In genomic region chr13:103142091-103142594, GRCh38 we compare ENCODE assay signal across 26 cellular contexts.
A peak's percentile ranks its signal among the peaks of the same experiment; 100 is the strongest.
DNase-seq lines count a peak whose midpoint lies in the region; ATAC-seq, FAIRE-seq and TF ChIP-seq lines count a peak whose summit lies in the region.
"Had no signal": no experiment of that assay in that cellular context is flagged by ENCODE, and none has a peak within 500 bp of the region (broad histone marks: within the 10 kb centered on the region; RNA-seq: fewer than 3 reads in every experiment).

No MANE protein-coding gene starts in this region.

- H3K4me3 ChIP-seq in upper lobe of right lung: no peak overlapping the region
- H3K4me3 ChIP-seq: A549; BLaER1 treated with 17β-estradiol and CSF1 and Interleukin-3, amounts not matched to agents 10 nM and 100 nM; GM12878; GM23248 had no signal

- no peaks in the 10 kb centered on the region for H3K9me3 ChIP-seq in upper lobe of right lung
- H3K9me3 ChIP-seq: A549, BE2C had no signal

- intact Hi-C loops in left colon (cut with DNase I, micrococcal nuclease): no loop called here
- intact Hi-C loops in upper lobe of right lung (cut with DNase I): no loop called here

- ATAC-seq in left colon (peak; percentile 33), upper lobe of right lung (no peak)
- ATAC-seq: A549, GM12878, HCT116 had no signal

- no peaks in the 10 kb centered on the region for H3K36me3 ChIP-seq in upper lobe of right lung
- H3K36me3 ChIP-seq: BE2C; BLaER1 treated with 17β-estradiol and CSF1 and Interleukin-3, amounts not matched to agents 10 nM and 100 nM had no signal

- no peak overlapping the region for H3K4me3 Mint-ChIP-seq in type B pancreatic cell
- H3K4me3 Mint-ChIP-seq: CD14-positive monocyte; CD4-positive, alpha-beta T cell; CD8-positive, alpha-beta memory T cell; H9 had no signal

- no peaks in the 10 kb centered on the region for H3K27me3 ChIP-seq in upper lobe of right lung
- H3K27me3 ChIP-seq: BE2C; BLaER1 treated with 17β-estradiol and CSF1 and Interleukin-3, amounts not matched to agents 10 nM and 100 nM had no signal

- peaks cover 6% of the 10 kb centered on the region for H3K4me1 Mint-ChIP-seq in type B pancreatic cell (ENCODE audit: unreplicated experiment)
- H3K4me1 Mint-ChIP-seq: CD14-positive monocyte; CD8-positive, alpha-beta memory T cell; H9 had no signal

- H3K27ac ChIP-seq in upper lobe of right lung: no peak overlapping the region
- H3K27ac ChIP-seq: A549; BLaER1 treated with 17β-estradiol and CSF1 and Interleukin-3, amounts not matched to agents 10 nM and 100 nM; GM23248 had no signal

- no peaks in the 10 kb centered on the region for H3K27me3 Mint-ChIP-seq in type B pancreatic cell
- H3K27me3 Mint-ChIP-seq: CD4-positive, alpha-beta T cell; CD8-positive, alpha-beta memory T cell had no signal

- peak overlapping the region; percentile 21 for H3K27ac Mint-ChIP-seq in type B pancreatic cell
- H3K27ac Mint-ChIP-seq: CD14-positive monocyte; CD4-positive, alpha-beta T cell; CD8-positive, alpha-beta memory T cell; H9 had no signal

- no peaks in the 10 kb centered on the region for H3K36me3 Mint-ChIP-seq in type B pancreatic cell
- H3K36me3 Mint-ChIP-seq: CD14-positive monocyte; CD8-positive, alpha-beta memory T cell had no signal

- DNase-seq in H54 (ENCODE audit: insufficient read length, low spot score) (no peak), NCI-H2227 (lab: John Stamatoyannopoulos, UW; ENCODE audit: unreplicated experiment) (peak; percentile 51), left colon (no peak), type B pancreatic cell (ENCODE audit: extremely low spot score, unreplicated experiment) (no peak), upper lobe of right lung (no peak)
- DNase-seq in activated naive CD4-positive, alpha-beta T cell treated with anti-CD3 and anti-CD28 coated beads, Interleukin-2, amount 50 U/mL, for 16 hours: no peak
- DNase-seq in central memory CD4-positive, alpha-beta T cell: no peak
- DNase-seq: 8988T; ACHN; AML-193; BE2C; CD4-positive, alpha-beta T cell; CD8-positive, alpha-beta memory T cell; DMS 273 treated with DMSO at 0.1 percent for 48 hours; DMS79; EL; GDM1; GM23248; H9 had no signal

- H3K9me3 Mint-ChIP-seq in type B pancreatic cell: peaks cover 11% of the 10 kb centered on the region
- H3K9me3 Mint-ChIP-seq: CD4-positive, alpha-beta T cell; H9 had no signal

- TF ChIP-seq POLR2A in H54 (IDR thresholded peaks at IDR 0.05; ENCODE audit: low read depth, low read length): no peak

- FAIRE-seq in H54 (lab: Jason Lieb, UNC): peak; percentile 23
- FAIRE-seq: A549, D721Med, GM12878, H1 had no signal

- no peak for TF ChIP-seq CTCF in type B pancreatic cell (conservative IDR thresholded peaks at IDR 0.05)
- TF ChIP-seq CTCF in upper lobe of right lung (IDR thresholded peaks at IDR 0.05): no peak

- H3K4me1 ChIP-seq in upper lobe of right lung: no peaks in the 10 kb centered on the region
- H3K4me1 ChIP-seq: A549; BLaER1 treated with 17β-estradiol and CSF1 and Interleukin-3, amounts not matched to agents 10 nM and 100 nM had no signal
